ENCODE assay signal across 7 cellular contexts in the genomic region with DNA sequence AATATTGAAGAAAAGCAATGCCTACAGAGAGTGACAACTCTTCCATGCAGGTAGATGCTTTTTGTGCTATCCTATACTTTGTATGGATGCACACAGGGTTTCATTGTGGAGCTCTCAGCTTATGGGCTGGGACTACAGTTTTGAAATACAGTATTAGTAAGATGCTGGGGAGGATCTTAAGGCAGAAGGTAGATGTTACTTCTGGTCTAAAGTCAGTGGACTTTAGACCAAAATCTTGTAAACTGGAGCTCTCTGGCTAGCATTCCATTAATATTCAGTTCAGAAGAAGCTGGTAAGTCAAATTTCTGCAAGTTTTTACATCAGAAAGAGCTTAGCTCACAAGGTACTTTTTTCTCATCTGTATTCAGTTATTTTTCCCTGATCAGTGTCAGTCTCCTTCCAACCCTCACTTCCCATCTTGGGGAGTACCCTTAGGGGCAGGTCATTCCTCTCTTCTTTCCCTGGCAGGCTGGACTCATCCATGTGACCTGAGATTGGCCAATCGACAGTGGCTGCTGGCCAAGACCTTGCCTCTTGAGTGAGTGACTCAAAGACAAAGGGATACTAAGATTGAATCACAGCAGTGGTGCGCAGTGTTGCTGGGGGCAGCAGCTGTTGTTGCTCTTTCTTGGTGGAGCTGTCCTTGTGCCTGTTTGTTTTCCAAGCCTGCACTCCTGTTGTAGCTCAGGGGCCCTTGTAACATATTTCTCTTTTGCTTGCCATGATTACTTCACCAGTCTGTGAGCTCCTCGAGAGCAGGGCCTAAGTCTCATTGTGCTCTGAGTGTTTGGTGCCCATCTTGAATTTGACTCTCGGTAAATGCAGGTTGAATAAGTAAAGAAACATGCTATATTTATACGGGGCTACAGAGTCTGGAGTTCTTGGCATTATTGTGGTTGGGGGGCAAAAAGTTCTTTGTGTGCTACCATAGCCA. TPM values are rescaled to one million over a fixed set of nuclear protein-coding genes. Genes with fewer than 3 reads are reported as not detected.
DNase-seq lines count a peak whose midpoint lies in the region; ATAC-seq and TF ChIP-seq lines count a peak whose summit lies in the region.

No MANE protein-coding gene starts in this region.

- ATAC-seq in lung (ENCODE audit: insufficient read depth, low FRiP score) (peak; percentile 43), GM19328 (IDR thresholded peaks at IDR 0.05; ENCODE audit: unreplicated experiment) (no peak)

- peaks cover 73% of the 10 kb centered on the region for H3K4me1 ChIP-seq in effector memory CD4-positive, alpha-beta T cell (ENCODE audit: control insufficient read depth, insufficient read depth, low read length, poor library complexity, severe bottlenecking)
- peaks cover 4 to 17% of the 10 kb centered on the region in 2 donors for H3K4me1 ChIP-seq in lung (ENCODE audit: control insufficient read depth in 2 of 2, insufficient read depth in 2 of 2, low read length in 2 of 2)

- TF ChIP-seq CTCF in GM13976 (IDR thresholded peaks at IDR 0.05; ENCODE audit: borderline replicate concordance, control extremely low read depth, extremely low read depth, insufficient read depth, missing control alignments) (no peak), lung (IDR thresholded peaks at IDR 0.05; ENCODE audit: control extremely low read depth, extremely low read depth) (no peak)

- peak overlapping the region; percentile 92 for H3K27ac ChIP-seq in effector memory CD4-positive, alpha-beta T cell (ENCODE audit: insufficient read depth, low read length, poor library complexity, severe bottlenecking)
- H3K27ac ChIP-seq in lung (ENCODE audit: low read depth in 1 of 2, low read length in 1 of 2), result peak overlapping the region; percentile 90 to 95

- 36 to 47% methylated on average over 5 of the region's 5 CpGs for WGBS in lung, 2 donors

- in situ Hi-C loops in GM13976 (cut with MboI; ENCODE audit: low sequenced_read_pairs, unreplicated experiment), result no loop called here

- peak; percentile 49 for DNase-seq in GM13976 (ENCODE audit: low spot score)
- DNase-seq in NCI-H146 treated with DMSO at 0.1 percent for 48 hours (lab: John Stamatoyannopoulos, UW; ENCODE audit: unreplicated experiment), result peak; percentile 25
- peak; percentile 11 to 18 for DNase-seq in activated CD4-positive, alpha-beta T cell treated with anti-CD3 and anti-CD28 coated beads for 4 hours
- peak in 2 of 3 donors; percentile 8 to 20 for DNase-seq in effector memory CD4-positive, alpha-beta T cell
- DNase-seq in lung (ENCODE audit: low spot score), result peak; percentile 96
- DNase-seq in stimulated activated CD4-positive, alpha-beta T cell treated with anti-CD3 and anti-CD28 coated beads, Interleukin-4, amount 100 ng/mL, for 48 hours (ENCODE audit: low read depth in 2 of 2), result peak; percentile 30 to 48

- H3K27me3 ChIP-seq in effector memory CD4-positive, alpha-beta T cell (replicated peaks; ENCODE audit: control insufficient read depth, insufficient read depth, low read length, poor library complexity, severe bottlenecking), result no peaks in the 10 kb centered on the region
- no peaks in the 10 kb centered on the region for H3K27me3 ChIP-seq in lung (ENCODE audit: control insufficient read depth, insufficient read depth)

- H3K36me3 ChIP-seq in effector memory CD4-positive, alpha-beta T cell (ENCODE audit: control insufficient read depth, insufficient read depth, low read length), result no peaks in the 10 kb centered on the region
- no peaks in the 10 kb centered on the region for H3K36me3 ChIP-seq in lung (ENCODE audit: control insufficient read depth in 2 of 2, insufficient read depth in 2 of 2, low read length in 2 of 2)

- peak overlapping the region; percentile 15 for H3K4me3 ChIP-seq in effector memory CD4-positive, alpha-beta T cell (ENCODE audit: insufficient read depth, low read depth, low read length, poor library complexity, severe bottlenecking)
- no peak overlapping the region for H3K4me3 ChIP-seq in lung

- H3K9me3 ChIP-seq in effector memory CD4-positive, alpha-beta T cell (ENCODE audit: control insufficient read depth, low read length), result no peaks in the 10 kb centered on the region
- no peaks in the 10 kb centered on the region for H3K9me3 ChIP-seq in lung (ENCODE audit: control insufficient read depth in 2 of 2, insufficient read depth in 1 of 2, low read length in 1 of 2)

RNA-seq across cellular contexts. Expression of gene PHF20, which starts 2.8 kb away (rescaled TPM):
- 10 to 100 TPM; 46.5 to 51.5 TPM for total RNA-seq in lung
- 10 to 100 TPM; 17.5 to 18.7 TPM for polyA plus RNA-seq in lung

RNA-seq across cellular contexts. Expression of gene RBM39, which starts 26.9 kb away (rescaled TPM):
- total RNA-seq in lung, result 100 to 1,000 TPM; 230 to 689 TPM
- 100 to 1,000 TPM; 162 to 481 TPM for polyA plus RNA-seq in lung

Comparison
In these comparisons a context has a peak if more than half of its experiments do, and no peak if none do; other contexts are left out.
1. DNase-seq: peak in every context shown above with its lines; median percentile 96 in lung; 49 in GM13976; 39 in stimulated activated CD4-positive, alpha-beta T cell treated with anti-CD3 and anti-CD28 coated beads, Interleukin-4, amount 100 ng/mL, for 48 hours; 25 in NCI-H146 treated with DMSO at 0.1 percent for 48 hours; 14 in activated CD4-positive, alpha-beta T cell treated with anti-CD3 and anti-CD28 coated beads for 4 hours; 14 in effector memory CD4-positive, alpha-beta T cell.